ENCODE assay signal across 17 cellular contexts in the genomic region with DNA sequence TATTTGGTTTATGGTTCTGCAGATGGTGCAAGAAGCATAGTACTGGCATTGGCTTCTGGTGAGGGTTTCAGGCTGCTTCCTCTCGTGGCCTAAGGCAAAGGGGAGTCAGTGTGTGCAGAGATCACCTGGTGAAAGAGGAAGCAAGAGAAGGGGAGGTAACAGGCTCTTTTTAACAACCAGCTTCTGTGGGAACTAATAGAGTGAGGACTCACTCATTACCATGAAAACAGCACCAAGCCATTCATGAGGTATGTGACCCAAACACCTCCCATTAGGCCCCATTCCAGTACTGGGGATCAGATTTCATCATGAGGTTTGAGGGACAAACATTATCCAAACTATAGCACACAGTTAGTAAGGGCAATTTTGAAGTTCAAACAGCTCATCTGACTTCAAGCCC.
A peak's percentile ranks its signal among the peaks of the same experiment; 100 is the strongest.
DNase-seq lines count a peak whose midpoint lies in the region; ATAC-seq and TF ChIP-seq lines count a peak whose summit lies in the region.
"Had no signal": no experiment of that assay in that cellular context is flagged by ENCODE, and none has a peak within 500 bp of the region (broad histone marks: within the 10 kb centered on the region; RNA-seq: fewer than 3 reads in every experiment).

No MANE protein-coding gene starts in this region.

- H3K4me1 ChIP-seq in HUES48 (ENCODE audit: control insufficient read depth, insufficient read depth, low read length) = peaks cover 21% of the 10 kb centered on the region
- no peaks in the 10 kb centered on the region for H3K4me1 ChIP-seq in BE2C
- H3K4me1 ChIP-seq: colonic mucosa, parathyroid adenoma had no signal

- H3K4me1 Mint-ChIP-seq in nephron progenitor cell = peaks cover 35% of the 10 kb centered on the region
- H3K4me1 Mint-ChIP-seq in T-helper 2 cell treated with Interferon-gamma antibody and Interleukin-4, amounts not matched to agents 5 μg/mL and 100 μg/mL, for 36 hours (ENCODE audit: low read depth) = no peaks in the 10 kb centered on the region
- H3K4me1 Mint-ChIP-seq in activated T-helper 17 cell treated with anti-CD3 and anti-CD28 coated beads, Interleukin-2, amount 50 U/mL, for 72 hours = no peaks in the 10 kb centered on the region
- H3K4me1 Mint-ChIP-seq: stimulated activated effector memory CD8-positive, alpha-beta T cell treated with anti-CD3 and anti-CD28 coated beads, Interleukin-12 subunit alpha, Interleukin-12 subunit beta, amount 100 ng/mL, for 72 hours had no signal

- no peaks in the 10 kb centered on the region for H3K9me3 Mint-ChIP-seq in nephron progenitor cell
- H3K9me3 Mint-ChIP-seq in T-helper 2 cell treated with Interferon-gamma antibody and Interleukin-4, amounts not matched to agents 5 μg/mL and 100 μg/mL, for 36 hours = no peaks in the 10 kb centered on the region
- peaks cover 9% of the 10 kb centered on the region for H3K9me3 Mint-ChIP-seq in activated T-helper 17 cell treated with anti-CD3 and anti-CD28 coated beads, Interleukin-2, amount 50 U/mL, for 72 hours

- H3K27me3 ChIP-seq in HUES48 (ENCODE audit: control insufficient read depth, insufficient read depth, low read length) (no peaks in the 10 kb centered on the region), BE2C (no peaks in the 10 kb centered on the region)
- H3K27me3 ChIP-seq: colonic mucosa, SJCRH30 had no signal

- peak overlapping the region; percentile 46 for H3K4me3 Mint-ChIP-seq in nephron progenitor cell
- H3K4me3 Mint-ChIP-seq in T-helper 2 cell treated with Interferon-gamma antibody and Interleukin-4, amounts not matched to agents 5 μg/mL and 100 μg/mL, for 36 hours = no peak overlapping the region
- no peak overlapping the region for H3K4me3 Mint-ChIP-seq in activated T-helper 17 cell treated with anti-CD3 and anti-CD28 coated beads, Interleukin-2, amount 50 U/mL, for 72 hours
- H3K4me3 Mint-ChIP-seq: activated CD8-positive, alpha-beta T cell treated with anti-CD3 and anti-CD28 coated beads, Interleukin-2, amount 10 ng/mL, durations not matched to agents 7 days and 5 days; stimulated activated effector memory CD8-positive, alpha-beta T cell treated with anti-CD3 and anti-CD28 coated beads, Interleukin-12 subunit alpha, Interleukin-12 subunit beta, amount 100 ng/mL, for 72 hours had no signal

- ATAC-seq in GM19397 (IDR thresholded peaks at IDR 0.05; ENCODE audit: unreplicated experiment) = peak; percentile 55
- no peak for ATAC-seq in activated T-helper 17 cell treated with anti-CD3 and anti-CD28 coated beads, Interleukin-2, amount 50 U/mL, for 72 hours (replicated peaks)
- ATAC-seq: activated CD8-positive, alpha-beta T cell treated with anti-CD3 and anti-CD28 coated beads, Interleukin-2, amount 10 ng/mL, durations not matched to agents 7 days and 5 days; stimulated activated effector memory CD8-positive, alpha-beta T cell treated with anti-CD3 and anti-CD28 coated beads, Interleukin-12 subunit alpha, Interleukin-12 subunit beta, amount 100 ng/mL, for 72 hours had no signal

- H3K36me3 Mint-ChIP-seq in nephron progenitor cell (ENCODE audit: low read depth) = no peaks in the 10 kb centered on the region
- H3K36me3 Mint-ChIP-seq in T-helper 2 cell treated with Interferon-gamma antibody and Interleukin-4, amounts not matched to agents 5 μg/mL and 100 μg/mL, for 36 hours (ENCODE audit: low read depth) = no peaks in the 10 kb centered on the region
- H3K36me3 Mint-ChIP-seq in activated T-helper 17 cell treated with anti-CD3 and anti-CD28 coated beads, Interleukin-2, amount 50 U/mL, for 72 hours (ENCODE audit: low read depth) = no peaks in the 10 kb centered on the region
- H3K36me3 Mint-ChIP-seq: stimulated activated effector memory CD8-positive, alpha-beta T cell treated with anti-CD3 and anti-CD28 coated beads, Interleukin-12 subunit alpha, Interleukin-12 subunit beta, amount 100 ng/mL, for 72 hours had no signal

- H3K27ac ChIP-seq in HUES48 (ENCODE audit: low read depth, low read length) = peak overlapping the region; percentile 48
- H3K27ac ChIP-seq: colonic mucosa, parathyroid adenoma, SJCRH30, skin epidermis had no signal

- H3K27ac Mint-ChIP-seq in nephron progenitor cell = peak overlapping the region; percentile 74
- no peak overlapping the region for H3K27ac Mint-ChIP-seq in T-helper 2 cell treated with Interferon-gamma antibody and Interleukin-4, amounts not matched to agents 5 μg/mL and 100 μg/mL, for 36 hours
- no peak overlapping the region for H3K27ac Mint-ChIP-seq in activated T-helper 17 cell treated with anti-CD3 and anti-CD28 coated beads, Interleukin-2, amount 50 U/mL, for 72 hours
- H3K27ac Mint-ChIP-seq: activated CD8-positive, alpha-beta T cell treated with anti-CD3 and anti-CD28 coated beads, Interleukin-2, amount 10 ng/mL, durations not matched to agents 7 days and 5 days; stimulated activated effector memory CD8-positive, alpha-beta T cell treated with anti-CD3 and anti-CD28 coated beads, Interleukin-12 subunit alpha, Interleukin-12 subunit beta, amount 100 ng/mL, for 72 hours had no signal

- peak; percentile 64 for DNase-seq in astrocyte of the hippocampus (ENCODE audit: low read depth, low spot score)
- no peak for DNase-seq in nephron progenitor cell
- no peak for DNase-seq in T-helper 2 cell treated with Interferon-gamma antibody and Interleukin-4, amounts not matched to agents 5 μg/mL and 100 μg/mL, for 36 hours (ENCODE audit: low spot score)
- no peak for DNase-seq in BE2C
- DNase-seq: activated CD8-positive, alpha-beta T cell treated with anti-CD3 and anti-CD28 coated beads, Interleukin-2, amount 10 ng/mL, durations not matched to agents 7 days and 5 days; colonic mucosa; erythroblast; MV-4-11; NCI-H2171; NK-92 treated with Interleukin-12 subunit alpha and Interleukin-12 subunit beta, amount 100 ng/mL, for 24 hours had no signal

- no peak overlapping the region for H3K4me3 ChIP-seq in HUES48 (ENCODE audit: low read depth, low read length)
- no peak overlapping the region for H3K4me3 ChIP-seq in BE2C (ENCODE audit: low read depth, low read length)
- H3K4me3 ChIP-seq: colonic mucosa, SJCRH30, skin epidermis had no signal

- H3K36me3 ChIP-seq in HUES48 (ENCODE audit: control insufficient read depth, insufficient read depth, low read length) = no peaks in the 10 kb centered on the region
- no peaks in the 10 kb centered on the region for H3K36me3 ChIP-seq in BE2C
- H3K36me3 ChIP-seq: colonic mucosa, SJCRH30 had no signal

- H3K9ac ChIP-seq in HUES48 (ENCODE audit: low read depth, low read length) = no peak overlapping the region
- H3K9ac ChIP-seq: parathyroid adenoma had no signal

- TF ChIP-seq CTCF in nephron progenitor cell (IDR thresholded peaks at IDR 0.05) = no peak
- TF ChIP-seq CTCF in BE2C (IDR thresholded peaks at IDR 0.05; ENCODE audit: low read depth, low read length) = no peak

- no peaks in the 10 kb centered on the region for H3K9me3 ChIP-seq in HUES48 (ENCODE audit: control insufficient read depth, insufficient read depth, low read length)
- no peaks in the 10 kb centered on the region for H3K9me3 ChIP-seq in BE2C
- H3K9me3 ChIP-seq: colonic mucosa, SJCRH30 had no signal

- peaks cover 3% of the 10 kb centered on the region for H3K27me3 Mint-ChIP-seq in nephron progenitor cell (ENCODE audit: low read depth, poor library complexity)
- H3K27me3 Mint-ChIP-seq in T-helper 2 cell treated with Interferon-gamma antibody and Interleukin-4, amounts not matched to agents 5 μg/mL and 100 μg/mL, for 36 hours (ENCODE audit: low read depth) = no peaks in the 10 kb centered on the region
- H3K27me3 Mint-ChIP-seq in activated T-helper 17 cell treated with anti-CD3 and anti-CD28 coated beads, Interleukin-2, amount 50 U/mL, for 72 hours = no peaks in the 10 kb centered on the region
